Comparison of ENCODE assay signal across 10 cellular contexts in genomic region chr19:44587863-44588752, GRCh38. TPM values are rescaled to one million over a fixed set of nuclear protein-coding genes. Genes with fewer than 3 reads are reported as not detected.
DNase-seq lines count a peak whose midpoint lies in the region; ATAC-seq, FAIRE-seq and TF ChIP-seq lines count a peak whose summit lies in the region.
"Had no signal": no experiment of that assay in that cellular context is flagged by ENCODE, and none has a peak within 500 bp of the region (broad histone marks: within the 10 kb centered on the region; RNA-seq: fewer than 3 reads in every experiment).

No MANE protein-coding gene starts in this region.

- no peaks in the 10 kb centered on the region for H3K36me3 Mint-ChIP-seq in CD4-positive, alpha-beta memory T cell

- TF ChIP-seq CTCF in RWPE1 (conservative IDR thresholded peaks at IDR 0.05; ENCODE audit: low read depth) = no peak; the same call in 1 of the 2 replicates
- peak in 14 of 56 donors; percentile 10 to 38 (median 22) for TF ChIP-seq CTCF in dorsolateral prefrontal cortex (IDR thresholded peaks at IDR 0.05 in 54 of 56, conservative IDR thresholded peaks at IDR 0.05 in 2 of 56; ENCODE audit: low read depth in 1 of 56, partially characterized antibody in 56 of 56)

- H3K4me3 Mint-ChIP-seq in CD4-positive, alpha-beta memory T cell = no peak overlapping the region

- no peak overlapping the region for H3K4me3 ChIP-seq in CD4-positive, alpha-beta memory T cell (ENCODE audit: low read length in 2 of 2)
- H3K4me3 ChIP-seq in dorsolateral prefrontal cortex = no peak overlapping the region

- peak; percentile 73 for DNase-seq in activated CD4-positive, alpha-beta T cell treated with anti-CD3 and anti-CD28 coated beads for 48 hours
- no peak for DNase-seq in activated CD4-positive, alpha-beta T cell treated with anti-CD3 and anti-CD28 coated beads for 1 hour
- DNase-seq in RWPE1 (ENCODE audit: low spot score) (peak; percentile 81), GM12892 (ENCODE audit: insufficient read length) (no peak), dorsolateral prefrontal cortex (no peak)
- peak in 2 of 3 donors; percentile 36 to 52 for DNase-seq in stimulated activated CD4-positive, alpha-beta T cell treated with anti-CD3 and anti-CD28 coated beads, TNF-alpha, amount 100 ng/mL, for 48 hours (ENCODE audit: low read depth in 3 of 3)
- DNase-seq in CD4-positive, alpha-beta memory T cell = no peak

- ATAC-seq in esophagus mucosa = peak; percentile 90

- H3K27ac ChIP-seq in RWPE1 = no peak overlapping the region
- H3K27ac ChIP-seq in CD4-positive, alpha-beta memory T cell (ENCODE audit: low read depth, low read length) = no peak overlapping the region
- H3K27ac ChIP-seq in dorsolateral prefrontal cortex = no peak overlapping the region

- no peak overlapping the region for H3K27ac Mint-ChIP-seq in CD4-positive, alpha-beta memory T cell

- no peaks in the 10 kb centered on the region for H3K9me3 ChIP-seq in CD4-positive, alpha-beta memory T cell (ENCODE audit: control insufficient read depth in 1 of 2, low read length in 2 of 2)

- POLR2A ChIA-PET in RWPE1 (lab: Yijun Ruan, JAX; ENCODE audit: low non-redundant PET) = no interaction called here
- POLR2A ChIA-PET in CD4-positive, alpha-beta memory T cell (lab: Charles Lee; ENCODE audit: partially characterized antibody) = no interaction called here

- intact Hi-C loops in CD4-positive, alpha-beta memory T cell (cut with micrococcal nuclease) = no loop called here
- intact Hi-C loops in dorsolateral prefrontal cortex (cut with DNase I) = no loop called here

- FAIRE-seq in GM12892 (lab: Jason Lieb, UNC) = no peak
- FAIRE-seq: D721Med had no signal

- H3K27me3 Mint-ChIP-seq in CD4-positive, alpha-beta memory T cell = peaks cover 5 to 17% of the 10 kb centered on the region in 2 donors

- H3K27me3 ChIP-seq in CD4-positive, alpha-beta memory T cell (ENCODE audit: insufficient read depth, low read length) = no peaks in the 10 kb centered on the region
- peaks cover 0 to 36% (median 0%) of the 10 kb centered on the region in 45 donors for H3K27me3 ChIP-seq in dorsolateral prefrontal cortex

- no peaks in the 10 kb centered on the region for H3K36me3 ChIP-seq in CD4-positive, alpha-beta memory T cell (ENCODE audit: insufficient read depth, low read length)

- no peaks in the 10 kb centered on the region for H3K4me1 ChIP-seq in CD4-positive, alpha-beta memory T cell (ENCODE audit: insufficient read depth, low read length)

- no peaks in the 10 kb centered on the region for H3K4me1 Mint-ChIP-seq in CD4-positive, alpha-beta memory T cell

- CTCF ChIA-PET in RWPE1 (lab: Yijun Ruan, JAX) = interaction anchor here (0.5 to 1.3 kb wide), 9 partner anchors 11 to 183 kb away, joined by 3 to 7 read pairs (median 4); no protein-coding TSS in a partner anchor
- CTCF ChIA-PET in CD4-positive, alpha-beta memory T cell (lab: Charles Lee; ENCODE audit: partially characterized antibody) = interaction anchor here (1.5 kb wide), 1 partner anchor 69 kb away, joined by 4 read pairs; no protein-coding TSS in a partner anchor

- peaks cover 0 to 38% (median 10%) of the 10 kb centered on the region in 8 donors for H3K9me3 Mint-ChIP-seq in CD4-positive, alpha-beta memory T cell

- no peak for TF ChIP-seq POLR2A in GM12892 (IDR thresholded peaks at IDR 0.05; ENCODE audit: low read depth, low read length)

RNA-seq across cellular contexts. Expression of gene IGSF23, which starts 25.3 kb away (rescaled TPM):
- total RNA-seq in esophagus mucosa (not detected), dorsolateral prefrontal cortex (not detected)
- polyA plus RNA-seq in GM12892 (2012; ENCODE audit: missing spikeins) = not detected
- total RNA-seq in CD4-positive, alpha-beta memory T cell = not detected
- not detected for polyA plus RNA-seq in CD4-positive, alpha-beta memory T cell
- total RNA-seq: urinary bladder had no signal
- polyA plus RNA-seq: urinary bladder had no signal

RNA-seq across cellular contexts. Expression of gene PVR, which starts 55.6 kb away (rescaled TPM):
- total RNA-seq in esophagus mucosa (11.8 TPM), dorsolateral prefrontal cortex (10 to 100 TPM; 17.0 to 42.9 (median 31.8) TPM)
- polyA plus RNA-seq in GM12892 (2012; ENCODE audit: missing spikeins) = not detected
- 1 to 10 TPM; 1.0 to 1.7 TPM for total RNA-seq in CD4-positive, alpha-beta memory T cell
- under 1 TPM in 1 of 2 donors, not detected in 1; 0.34 TPM for polyA plus RNA-seq in CD4-positive, alpha-beta memory T cell

RNA-seq across cellular contexts. Expression of gene CEACAM20, which starts 58.6 kb away (rescaled TPM):
- not detected for total RNA-seq in esophagus mucosa
- polyA plus RNA-seq in GM12892 (2012; ENCODE audit: missing spikeins) = not detected
- not detected for total RNA-seq in CD4-positive, alpha-beta memory T cell
- not detected for polyA plus RNA-seq in CD4-positive, alpha-beta memory T cell
- total RNA-seq in dorsolateral prefrontal cortex = under 1 TPM in 1 of 120 experiments, not detected in 119; 0.26 TPM
- total RNA-seq: urinary bladder had no signal
- polyA plus RNA-seq: urinary bladder had no signal

Comparison
In these comparisons a context has a peak if more than half of its experiments do, and no peak if none do; other contexts are left out.
1. DNase-seq: peak in activated CD4-positive, alpha-beta T cell treated with anti-CD3 and anti-CD28 coated beads for 48 hours (single experiment), RWPE1 (single experiment) and stimulated activated CD4-positive, alpha-beta T cell treated with anti-CD3 and anti-CD28 coated beads, TNF-alpha, amount 100 ng/mL, for 48 hours (2 of 3); none in activated CD4-positive, alpha-beta T cell treated with anti-CD3 and anti-CD28 coated beads for 1 hour (single experiment), GM12892 (single experiment), CD4-positive, alpha-beta memory T cell (0 of 5) and dorsolateral prefrontal cortex (0 of 10).